Comparison of ENCODE assay signal across 11 cellular contexts in the genomic region with DNA sequence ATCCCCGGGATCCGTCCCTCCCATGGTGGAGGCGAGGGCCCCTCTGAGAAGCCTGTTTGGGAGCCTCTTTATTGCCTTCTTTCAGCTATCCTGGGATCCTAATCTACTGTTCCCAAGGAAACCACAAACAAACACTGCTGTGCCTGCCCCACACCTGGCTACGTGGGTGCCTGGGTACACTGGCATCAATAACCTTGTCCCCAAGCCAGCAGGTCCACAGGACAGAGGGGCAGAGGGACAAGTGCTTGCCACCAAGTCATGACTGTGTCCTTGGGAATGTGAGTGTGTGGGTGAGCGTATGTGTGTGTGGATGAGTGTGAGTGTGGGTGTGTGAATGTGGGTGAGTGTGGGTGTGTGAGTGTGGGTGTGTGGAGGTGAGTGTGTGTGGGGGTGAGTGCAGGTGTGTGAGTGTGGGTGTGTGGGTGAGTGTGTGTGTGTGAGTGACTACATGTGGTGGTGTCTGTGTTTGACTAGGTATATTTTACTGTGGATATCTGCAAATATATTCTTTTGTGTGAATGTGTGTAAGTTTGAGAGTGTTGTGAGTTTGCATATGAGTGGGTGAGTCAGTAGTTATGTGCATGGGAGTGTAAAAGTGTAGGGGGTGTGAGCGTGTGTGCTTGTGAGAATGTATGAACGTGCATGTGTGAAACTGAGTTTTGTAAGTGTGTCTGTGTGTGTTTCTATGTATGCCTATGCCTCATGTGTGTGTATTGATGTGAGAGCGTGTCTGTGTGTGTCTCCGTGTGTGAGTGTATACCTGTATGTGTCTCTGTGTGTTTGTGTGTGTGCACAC.
DNase-seq lines count a peak whose midpoint lies in the region; FAIRE-seq and TF ChIP-seq lines count a peak whose summit lies in the region.
"Had no signal": no experiment of that assay in that cellular context is flagged by ENCODE, and none has a peak within 500 bp of the region (broad histone marks: within the 10 kb centered on the region; RNA-seq: fewer than 3 reads in every experiment).

No MANE protein-coding gene starts in this region.

- DNase-seq in RWPE1 (ENCODE audit: low spot score) (no peak), kidney (peak; percentile 67), RPMI8226 (no peak), HEK293T (ENCODE audit: extremely low spot score) (no peak), EL (no peak)
- DNase-seq in activated CD8-positive, alpha-beta memory T cell treated with anti-CD3 and anti-CD28 coated beads, Interleukin-2, amount 50 U/mL, for 48 hours, result no peak
- DNase-seq: NCI-H510A treated with DMSO at 0.1 percent for 48 hours had no signal

- H3K9ac ChIP-seq in kidney (ENCODE audit: low read length in 2 of 2) (peak overlapping the region in 1 of 2 donors; percentile 13), skeletal muscle tissue (ENCODE audit: low read depth in 1 of 3, low read length in 3 of 3) (peak overlapping the region in 1 of 3 donors; percentile 73)

- no peak for TF ChIP-seq CTCF in HEK293 (tag by site-specific recombination; IDR thresholded peaks at IDR 0.05)
- TF ChIP-seq CTCF in RWPE1 (conservative IDR thresholded peaks at IDR 0.05; ENCODE audit: low read depth), result no peak
- no peak for TF ChIP-seq CTCF in kidney (IDR thresholded peaks at IDR 0.05; ENCODE audit: borderline replicate concordance, extremely low read depth, insufficient read depth)

- no peak overlapping the region for H3K27ac ChIP-seq in HEK293 (ENCODE audit: extremely low read depth, low read depth, low read length)
- H3K27ac ChIP-seq in RWPE1, result peak overlapping the region; percentile 43
- H3K27ac ChIP-seq in kidney (ENCODE audit: low read depth in 2 of 2, low read length in 2 of 2), result peak overlapping the region; percentile 42 to 65
- peak overlapping the region; percentile 29 for H3K27ac ChIP-seq in skeletal muscle tissue (ENCODE audit: low read depth, low read length)
- H3K27ac ChIP-seq: vagina had no signal

- H3K4me1 ChIP-seq in HEK293 (ENCODE audit: control insufficient read depth, insufficient read depth, low read length) (peaks cover 10% of the 10 kb centered on the region), kidney (ENCODE audit: control insufficient read depth in 1 of 2, insufficient read depth in 1 of 2, low read depth in 1 of 2, low read length in 2 of 2) (peaks cover 57 to 60% of the 10 kb centered on the region in 2 donors), skeletal muscle tissue (ENCODE audit: control insufficient read depth in 3 of 3, insufficient read depth in 3 of 3, low read length in 3 of 3) (peaks cover 45 to 52% (median 51%) of the 10 kb centered on the region in 3 donors)
- H3K4me1 ChIP-seq: vagina had no signal

- H3K9me3 ChIP-seq in HEK293 (ENCODE audit: control insufficient read depth, insufficient read depth, low read depth, low read length) (no peaks in the 10 kb centered on the region), kidney (ENCODE audit: control insufficient read depth in 1 of 2, low read length in 2 of 2) (no peaks in the 10 kb centered on the region), skeletal muscle tissue (ENCODE audit: control insufficient read depth in 3 of 3, low read length in 3 of 3) (no peaks in the 10 kb centered on the region)
- H3K9me3 ChIP-seq: vagina had no signal

- no peak for FAIRE-seq in kidney (lab: Jason Lieb, UNC)
- FAIRE-seq: frontal cortex had no signal

- POLR2A ChIA-PET in HEK293 (lab: Yijun Ruan, JAX) (no interaction called here), RWPE1 (lab: Yijun Ruan, JAX; ENCODE audit: low non-redundant PET) (no interaction called here), HEK293T (lab: Yijun Ruan, JAX) (no interaction called here)

- no peaks in the 10 kb centered on the region for H3K27me3 ChIP-seq in skeletal muscle tissue (ENCODE audit: control insufficient read depth in 3 of 3, insufficient read depth in 3 of 3, low read length in 3 of 3)
- H3K27me3 ChIP-seq: vagina had no signal

- CTCF ChIA-PET in HEK293 (lab: Yijun Ruan, JAX), result no interaction called here
- CTCF ChIA-PET in RWPE1 (lab: Yijun Ruan, JAX), result interaction anchor here (1.1 kb wide), 1 partner anchor 220 kb away, joined by 5 read pairs; no protein-coding TSS in a partner anchor
- CTCF ChIA-PET in HEK293T (lab: Yijun Ruan, JAX), result no interaction called here

- H3K36me3 ChIP-seq in HEK293 (ENCODE audit: control insufficient read depth in 2 of 2, insufficient read depth in 1 of 2, low read length in 2 of 2), result no peaks in the 10 kb centered on the region
- no peaks in the 10 kb centered on the region for H3K36me3 ChIP-seq in kidney (ENCODE audit: control insufficient read depth in 1 of 2, insufficient read depth in 2 of 2, low read length in 2 of 2)
- no peaks in the 10 kb centered on the region for H3K36me3 ChIP-seq in skeletal muscle tissue (ENCODE audit: control insufficient read depth in 3 of 3, insufficient read depth in 3 of 3, low read length in 3 of 3)
- H3K36me3 ChIP-seq: vagina had no signal

- H3K4me3 ChIP-seq in HEK293 (ENCODE audit: low read depth, low read length) (no peak overlapping the region), kidney (ENCODE audit: low read length in 2 of 2) (no peak overlapping the region), skeletal muscle tissue (ENCODE audit: low read length in 3 of 3) (no peak overlapping the region)
- H3K4me3 ChIP-seq: vagina had no signal

- intact Hi-C loops in kidney (cut with DNase I), result no loop called here

TF ChIP-seq in HEK293, 187 proteins besides CTCF, POLR2A, EP300 and RAD21 (continues in another document):
- TF ChIP-seq EGR2 (tag by site-specific recombination; IDR thresholded peaks at IDR 0.05; ENCODE audit: low read depth) (peak; percentile 100), ZIC2 (tag by site-specific recombination; IDR thresholded peaks at IDR 0.05) (peak; percentile 80), GLIS1 (tag by site-specific recombination; IDR thresholded peaks at IDR 0.05) (0 out of 2 replicates have a peak, but pooled peaks have one; percentile 12), ZFHX2 (tag by site-specific recombination; conservative IDR thresholded peaks at IDR 0.05) (peak; percentile 100), ZNF398 (tag by site-specific recombination; IDR thresholded peaks at IDR 0.05) (peak; percentile 39; the same call in 1 of the 2 replicates)

TF ChIP-seq in HEK293T, 16 proteins besides CTCF, POLR2A, EP300 and RAD21:
- TF ChIP-seq TARDBP (IDR thresholded peaks at IDR 0.05) (no peak), L3MBTL2 (conservative IDR thresholded peaks at IDR 0.05) (no peak), FOXM1 (IDR thresholded peaks at IDR 0.05; ENCODE audit: borderline replicate concordance) (no peak), FOXK2 (IDR thresholded peaks at IDR 0.05) (no peak), FOXA1 (IDR thresholded peaks at IDR 0.05) (no peak), CTBP1 (IDR thresholded peaks at IDR 0.05; ENCODE audit: borderline replicate concordance) (no peak), ELF4 (IDR thresholded peaks at IDR 0.05) (no peak), HDGF (IDR thresholded peaks at IDR 0.05; ENCODE audit: borderline replicate concordance) (no peak), NFRKB (IDR thresholded peaks at IDR 0.05) (no peak), BHLHE40 (IDR thresholded peaks at IDR 0.05; ENCODE audit: borderline replicate concordance) (no peak), ARNT (IDR thresholded peaks at IDR 0.05) (no peak), ZNF384 (IDR thresholded peaks at IDR 0.05) (no peak)
- TF ChIP-seq, protein P1, sequence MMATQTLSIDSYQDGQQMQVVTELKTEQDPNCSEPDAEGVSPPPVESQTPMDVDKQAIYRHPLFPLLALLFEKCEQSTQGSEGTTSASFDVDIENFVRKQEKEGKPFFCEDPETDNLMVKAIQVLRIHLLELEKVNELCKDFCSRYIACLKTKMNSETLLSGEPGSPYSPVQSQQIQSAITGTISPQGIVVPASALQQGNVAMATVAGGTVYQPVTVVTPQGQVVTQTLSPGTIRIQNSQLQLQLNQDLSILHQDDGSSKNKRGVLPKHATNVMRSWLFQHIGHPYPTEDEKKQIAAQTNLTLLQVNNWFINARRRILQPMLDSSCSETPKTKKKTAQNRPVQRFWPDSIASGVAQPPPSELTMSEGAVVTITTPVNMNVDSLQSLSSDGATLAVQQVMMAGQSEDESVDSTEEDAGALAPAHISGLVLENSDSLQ (IDR thresholded peaks at IDR 0.05), result no peak
